In the genomic region with DNA sequence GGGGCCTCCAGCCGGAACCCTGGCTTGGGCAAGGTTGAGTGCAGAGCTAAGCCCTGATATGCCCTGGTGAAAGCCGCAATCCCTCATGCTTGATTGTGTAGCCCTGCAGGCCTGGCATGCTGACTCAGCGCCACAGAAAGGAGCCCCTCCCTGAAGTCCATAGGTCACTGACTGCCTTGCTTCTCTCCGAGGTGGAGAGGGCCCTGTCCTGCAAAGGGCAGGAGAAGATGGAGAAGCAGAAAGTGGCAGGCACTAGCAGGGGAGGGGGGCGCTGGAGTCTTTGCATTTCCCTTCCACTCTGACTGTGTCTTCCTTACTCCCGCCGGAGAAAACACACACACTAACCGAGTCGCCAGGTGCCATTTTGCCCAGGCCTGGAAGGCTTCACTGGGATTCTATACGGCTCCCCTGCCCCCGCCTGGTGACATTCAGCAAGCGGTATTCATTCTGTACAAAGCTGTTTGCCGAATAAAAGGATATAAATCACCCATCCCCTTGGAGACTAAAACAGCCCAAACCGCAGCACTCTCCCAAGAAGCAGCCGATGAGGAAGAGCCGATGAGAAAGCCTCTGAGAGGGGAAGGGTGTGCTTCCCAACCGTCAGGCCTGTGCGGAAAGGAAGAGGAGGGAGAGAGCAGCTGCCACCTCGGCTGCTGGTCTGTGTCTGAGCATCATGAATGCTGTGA, we compare ENCODE assay signal across 2 cellular contexts.
TF ChIP-seq lines count a peak whose summit lies in the region.

No MANE protein-coding gene starts in this region.

TF ChIP-seq in GM23338, 12 proteins besides CTCF, POLR2A, EP300 and RAD21 (continues in another document):
- TF ChIP-seq JUNB (IDR thresholded peaks at IDR 0.05; ENCODE audit: unreplicated experiment), result no peak
- no peak for TF ChIP-seq POLR2AphosphoS5 (IDR thresholded peaks at IDR 0.05; ENCODE audit: low read depth)
- TF ChIP-seq, protein P1, sequence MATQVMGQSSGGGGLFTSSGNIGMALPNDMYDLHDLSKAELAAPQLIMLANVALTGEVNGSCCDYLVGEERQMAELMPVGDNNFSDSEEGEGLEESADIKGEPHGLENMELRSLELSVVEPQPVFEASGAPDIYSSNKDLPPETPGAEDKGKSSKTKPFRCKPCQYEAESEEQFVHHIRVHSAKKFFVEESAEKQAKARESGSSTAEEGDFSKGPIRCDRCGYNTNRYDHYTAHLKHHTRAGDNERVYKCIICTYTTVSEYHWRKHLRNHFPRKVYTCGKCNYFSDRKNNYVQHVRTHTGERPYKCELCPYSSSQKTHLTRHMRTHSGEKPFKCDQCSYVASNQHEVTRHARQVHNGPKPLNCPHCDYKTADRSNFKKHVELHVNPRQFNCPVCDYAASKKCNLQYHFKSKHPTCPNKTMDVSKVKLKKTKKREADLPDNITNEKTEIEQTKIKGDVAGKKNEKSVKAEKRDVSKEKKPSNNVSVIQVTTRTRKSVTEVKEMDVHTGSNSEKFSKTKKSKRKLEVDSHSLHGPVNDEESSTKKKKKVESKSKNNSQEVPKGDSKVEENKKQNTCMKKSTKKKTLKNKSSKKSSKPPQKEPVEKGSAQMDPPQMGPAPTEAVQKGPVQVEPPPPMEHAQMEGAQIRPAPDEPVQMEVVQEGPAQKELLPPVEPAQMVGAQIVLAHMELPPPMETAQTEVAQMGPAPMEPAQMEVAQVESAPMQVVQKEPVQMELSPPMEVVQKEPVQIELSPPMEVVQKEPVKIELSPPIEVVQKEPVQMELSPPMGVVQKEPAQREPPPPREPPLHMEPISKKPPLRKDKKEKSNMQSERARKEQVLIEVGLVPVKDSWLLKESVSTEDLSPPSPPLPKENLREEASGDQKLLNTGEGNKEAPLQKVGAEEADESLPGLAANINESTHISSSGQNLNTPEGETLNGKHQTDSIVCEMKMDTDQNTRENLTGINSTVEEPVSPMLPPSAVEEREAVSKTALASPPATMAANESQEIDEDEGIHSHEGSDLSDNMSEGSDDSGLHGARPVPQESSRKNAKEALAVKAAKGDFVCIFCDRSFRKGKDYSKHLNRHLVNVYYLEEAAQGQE (IDR thresholded peaks at IDR 0.05; ENCODE audit: unreplicated experiment), result no peak
- TF ChIP-seq, protein P2, sequence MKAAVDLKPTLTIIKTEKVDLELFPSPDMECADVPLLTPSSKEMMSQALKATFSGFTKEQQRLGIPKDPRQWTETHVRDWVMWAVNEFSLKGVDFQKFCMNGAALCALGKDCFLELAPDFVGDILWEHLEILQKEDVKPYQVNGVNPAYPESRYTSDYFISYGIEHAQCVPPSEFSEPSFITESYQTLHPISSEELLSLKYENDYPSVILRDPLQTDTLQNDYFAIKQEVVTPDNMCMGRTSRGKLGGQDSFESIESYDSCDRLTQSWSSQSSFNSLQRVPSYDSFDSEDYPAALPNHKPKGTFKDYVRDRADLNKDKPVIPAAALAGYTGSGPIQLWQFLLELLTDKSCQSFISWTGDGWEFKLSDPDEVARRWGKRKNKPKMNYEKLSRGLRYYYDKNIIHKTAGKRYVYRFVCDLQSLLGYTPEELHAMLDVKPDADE (IDR thresholded peaks at IDR 0.05), result no peak
- TF ChIP-seq CREB1 (CRISPR knock-in tag; IDR thresholded peaks at IDR 0.05; ENCODE audit: low read depth), result no peak
- TF ChIP-seq NANOG (IDR thresholded peaks at IDR 0.05; ENCODE audit: borderline replicate concordance), result no peak
- TF ChIP-seq, protein P3, sequence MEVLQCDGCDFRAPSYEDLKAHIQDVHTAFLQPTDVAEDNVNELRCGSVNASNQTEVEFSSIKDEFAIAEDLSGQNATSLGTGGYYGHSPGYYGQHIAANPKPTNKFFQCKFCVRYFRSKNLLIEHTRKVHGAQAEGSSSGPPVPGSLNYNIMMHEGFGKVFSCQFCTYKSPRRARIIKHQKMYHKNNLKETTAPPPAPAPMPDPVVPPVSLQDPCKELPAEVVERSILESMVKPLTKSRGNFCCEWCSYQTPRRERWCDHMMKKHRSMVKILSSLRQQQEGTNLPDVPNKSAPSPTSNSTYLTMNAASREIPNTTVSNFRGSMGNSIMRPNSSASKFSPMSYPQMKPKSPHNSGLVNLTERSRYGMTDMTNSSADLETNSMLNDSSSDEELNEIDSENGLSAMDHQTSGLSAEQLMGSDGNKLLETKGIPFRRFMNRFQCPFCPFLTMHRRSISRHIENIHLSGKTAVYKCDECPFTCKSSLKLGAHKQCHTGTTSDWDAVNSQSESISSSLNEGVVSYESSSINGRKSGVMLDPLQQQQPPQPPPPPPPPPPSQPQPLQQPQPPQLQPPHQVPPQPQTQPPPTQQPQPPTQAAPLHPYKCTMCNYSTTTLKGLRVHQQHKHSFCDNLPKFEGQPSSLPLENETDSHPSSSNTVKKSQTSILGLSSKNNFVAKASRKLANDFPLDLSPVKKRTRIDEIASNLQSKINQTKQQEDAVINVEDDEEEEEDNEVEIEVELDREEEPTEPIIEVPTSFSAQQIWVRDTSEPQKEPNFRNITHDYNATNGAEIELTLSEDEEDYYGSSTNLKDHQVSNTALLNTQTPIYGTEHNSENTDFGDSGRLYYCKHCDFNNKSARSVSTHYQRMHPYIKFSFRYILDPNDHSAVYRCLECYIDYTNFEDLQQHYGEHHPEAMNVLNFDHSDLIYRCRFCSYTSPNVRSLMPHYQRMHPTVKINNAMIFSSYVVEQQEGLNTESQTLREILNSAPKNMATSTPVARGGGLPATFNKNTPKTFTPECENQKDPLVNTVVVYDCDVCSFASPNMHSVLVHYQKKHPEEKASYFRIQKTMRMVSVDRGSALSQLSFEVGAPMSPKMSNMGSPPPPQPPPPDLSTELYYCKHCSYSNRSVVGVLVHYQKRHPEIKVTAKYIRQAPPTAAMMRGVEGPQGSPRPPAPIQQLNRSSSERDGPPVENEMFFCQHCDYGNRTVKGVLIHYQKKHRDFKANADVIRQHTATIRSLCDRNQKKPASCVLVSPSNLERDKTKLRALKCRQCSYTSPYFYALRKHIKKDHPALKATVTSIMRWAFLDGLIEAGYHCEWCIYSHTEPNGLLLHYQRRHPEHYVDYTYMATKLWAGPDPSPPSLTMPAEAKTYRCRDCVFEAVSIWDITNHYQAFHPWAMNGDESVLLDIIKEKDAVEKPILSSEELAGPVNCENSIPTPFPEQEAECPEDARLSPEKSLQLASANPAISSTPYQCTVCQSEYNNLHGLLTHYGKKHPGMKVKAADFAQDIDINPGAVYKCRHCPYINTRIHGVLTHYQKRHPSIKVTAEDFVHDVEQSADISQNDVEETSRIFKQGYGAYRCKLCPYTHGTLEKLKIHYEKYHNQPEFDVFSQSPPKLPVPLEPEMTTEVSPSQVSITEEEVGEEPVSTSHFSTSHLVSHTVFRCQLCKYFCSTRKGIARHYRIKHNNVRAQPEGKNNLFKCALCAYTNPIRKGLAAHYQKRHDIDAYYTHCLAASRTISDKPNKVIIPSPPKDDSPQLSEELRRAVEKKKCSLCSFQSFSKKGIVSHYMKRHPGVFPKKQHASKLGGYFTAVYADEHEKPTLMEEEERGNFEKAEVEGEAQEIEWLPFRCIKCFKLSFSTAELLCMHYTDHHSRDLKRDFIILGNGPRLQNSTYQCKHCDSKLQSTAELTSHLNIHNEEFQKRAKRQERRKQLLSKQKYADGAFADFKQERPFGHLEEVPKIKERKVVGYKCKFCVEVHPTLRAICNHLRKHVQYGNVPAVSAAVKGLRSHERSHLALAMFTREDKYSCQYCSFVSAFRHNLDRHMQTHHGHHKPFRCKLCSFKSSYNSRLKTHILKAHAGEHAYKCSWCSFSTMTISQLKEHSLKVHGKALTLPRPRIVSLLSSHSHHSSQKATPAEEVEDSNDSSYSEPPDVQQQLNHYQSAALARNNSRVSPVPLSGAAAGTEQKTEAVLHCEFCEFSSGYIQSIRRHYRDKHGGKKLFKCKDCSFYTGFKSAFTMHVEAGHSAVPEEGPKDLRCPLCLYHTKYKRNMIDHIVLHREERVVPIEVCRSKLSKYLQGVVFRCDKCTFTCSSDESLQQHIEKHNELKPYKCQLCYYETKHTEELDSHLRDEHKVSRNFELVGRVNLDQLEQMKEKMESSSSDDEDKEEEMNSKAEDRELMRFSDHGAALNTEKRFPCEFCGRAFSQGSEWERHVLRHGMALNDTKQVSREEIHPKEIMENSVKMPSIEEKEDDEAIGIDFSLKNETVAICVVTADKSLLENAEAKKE (CRISPR knock-in tag; IDR thresholded peaks at IDR 0.05), result no peak
- no peak for TF ChIP-seq ZNF114 (CRISPR knock-in tag; IDR thresholded peaks at IDR 0.05)

TF ChIP-seq in H1, 55 proteins besides CTCF, POLR2A, EP300 and RAD21:
- no peak for TF ChIP-seq CREB1 (IDR thresholded peaks at IDR 0.05)
- peak; percentile 83; the same call in 1 of the 2 replicates for TF ChIP-seq MAFK (IDR thresholded peaks at IDR 0.05; ENCODE audit: low read depth, low read length)
- no peak for TF ChIP-seq TAF1 (IDR thresholded peaks at IDR 0.05; ENCODE audit: low read depth, low read length)
- no peak for TF ChIP-seq KDM4A (IDR thresholded peaks at IDR 0.05; ENCODE audit: low read depth, low read length, severe bottlenecking)
- TF ChIP-seq YY1 (IDR thresholded peaks at IDR 0.05; ENCODE audit: low read depth, low read length), result 0 out of 2 replicates have a peak, but pooled peaks have one; percentile 12
- peak; percentile 54; the same call in 1 of the 2 replicates for TF ChIP-seq BACH1 (IDR thresholded peaks at IDR 0.05; ENCODE audit: low read length)
TF ChIP-seq in H1: peak in this region for 3.
